Comparison of ENCODE assay signal across 8 cellular contexts in genomic region chr11:18394928-18395734, GRCh38. TPM values are rescaled to one million over a fixed set of nuclear protein-coding genes. Genes with fewer than 3 reads are reported as not detected.
DNase-seq lines count a peak whose midpoint lies in the region; TF ChIP-seq lines count a peak whose summit lies in the region.

No MANE protein-coding gene starts in this region.

- H3K36me3 ChIP-seq in OCI-LY1 (ENCODE audit: insufficient read depth, low read length) (peaks cover 54% of the 10 kb centered on the region), adrenal gland (replicated peaks in 1 of 2) (peaks cover 0 to 34% of the 10 kb centered on the region in 2 donors), iPS DF 6.9 (ENCODE audit: control insufficient read depth, insufficient read depth, low read length) (peaks cover 14% of the 10 kb centered on the region; the same call in 1 of the 2 replicates), sigmoid colon (peaks cover 18 to 33% (median 30%) of the 10 kb centered on the region in 4 donors)

- H3K27ac ChIP-seq in OCI-LY1 (ENCODE audit: low read depth, low read length, poor library complexity, severe bottlenecking) (peak overlapping the region; percentile 86), adrenal gland (peak overlapping the region; percentile 86 to 99 (median 94)), iPS DF 6.9 (ENCODE audit: low read length) (no peak overlapping the region), sigmoid colon (peak overlapping the region; percentile 98 to 100 (median 99))

- peaks cover 31% of the 10 kb centered on the region for H3K79me2 ChIP-seq in OCI-LY1 (ENCODE audit: insufficient read depth, low read length)

- H3K9me3 ChIP-seq in OCI-LY1 (ENCODE audit: low read length), result no peaks in the 10 kb centered on the region
- H3K9me3 ChIP-seq in adrenal gland (replicated peaks in 1 of 3), result no peaks in the 10 kb centered on the region
- H3K9me3 ChIP-seq in iPS DF 6.9 (ENCODE audit: control insufficient read depth, insufficient read depth, low read length), result no peaks in the 10 kb centered on the region
- H3K9me3 ChIP-seq in sigmoid colon, result no peaks in the 10 kb centered on the region

- no peak for TF ChIP-seq EP300 in sigmoid colon (IDR thresholded peaks at IDR 0.05)

- 0 to 1% (median 0%) methylated on average over 19 to 36 of the region's 36 CpGs for WGBS in adrenal gland, 4 donors
- WGBS in iPS DF 6.9 (ENCODE audit: insufficient coverage, insufficient read length), result no CpG with 5 or more reads among the region's 36 CpGs
- WGBS in sigmoid colon, 2 donors, result 0% methylated on average over 36 of the region's 36 CpGs

- peaks cover 18% of the 10 kb centered on the region for H3K4me1 ChIP-seq in OCI-LY1 (ENCODE audit: insufficient read depth, low read length, severe bottlenecking)
- peaks cover 14 to 25% of the 10 kb centered on the region in 2 donors for H3K4me1 ChIP-seq in adrenal gland (replicated peaks in 1 of 2)
- 0 out of 2 replicates have a peak, but pooled peaks cover 2% of the 10 kb centered on the region for H3K4me1 ChIP-seq in iPS DF 6.9 (ENCODE audit: control insufficient read depth, insufficient read depth, low read length)
- peaks cover 0 to 28% (median 19%) of the 10 kb centered on the region in 4 donors for H3K4me1 ChIP-seq in sigmoid colon

- TF ChIP-seq CTCF in OCI-LY1 (IDR thresholded peaks at IDR 0.05; ENCODE audit: low read length) (no peak), adrenal gland (IDR thresholded peaks at IDR 0.05) (no peak), sigmoid colon (IDR thresholded peaks at IDR 0.05) (no peak)

- intact Hi-C loops in adrenal gland (cut with DNase I), result loop anchor here in 1 of 2 donors (10.0 kb wide), 1 partner anchor 70 kb away; the partner anchor contains the start of genes GTF2H1 and HPS5
- intact Hi-C loops in sigmoid colon (cut with DNase I), result loop anchor here (1.0 to 5.0 kb wide), 6 partner anchors 11 to 1318 kb away; partner anchors contain the start of genes RPS13, SPTY2D1, TMEM86A and TSG101

- H2AFZ ChIP-seq in OCI-LY1 (ENCODE audit: low read length), result no peak overlapping the region

- H3F3A ChIP-seq in OCI-LY1 (ENCODE audit: insufficient read depth, low read length), result no peaks in the 10 kb centered on the region

- H3K4me2 ChIP-seq in OCI-LY1 (ENCODE audit: low read length), result peak overlapping the region; percentile 90

- H3K27me3 ChIP-seq in OCI-LY1 (ENCODE audit: insufficient read depth, low read length) (no peaks in the 10 kb centered on the region), adrenal gland (no peaks in the 10 kb centered on the region), iPS DF 6.9 (ENCODE audit: control insufficient read depth, insufficient read depth, low read length) (no peaks in the 10 kb centered on the region), sigmoid colon (no peaks in the 10 kb centered on the region)

- H3K4me3 ChIP-seq in GM08714 (ENCODE audit: low read length), result peak overlapping the region; percentile 76
- H3K4me3 ChIP-seq in OCI-LY1 (ENCODE audit: low read depth, low read length, poor library complexity, severe bottlenecking), result peak overlapping the region; percentile 98
- peak overlapping the region; percentile 64 to 86 (median 71) for H3K4me3 ChIP-seq in adrenal gland
- H3K4me3 ChIP-seq in iPS DF 6.9 (ENCODE audit: low read length), result peak overlapping the region; percentile 37; the same call in 1 of the 2 replicates
- H3K4me3 ChIP-seq in sigmoid colon, result peak overlapping the region; percentile 72 to 98 (median 93)

- peak overlapping the region; percentile 96 for H3K9ac ChIP-seq in OCI-LY1 (ENCODE audit: low read length)

- DNase-seq in adrenal gland (peak in 5 of 7 donors; percentile 31 to 70 (median 37)), iPS DF 6.9 (ENCODE audit: low read depth, low spot score) (no peak), sigmoid colon (no peak), SHP77 treated with DMSO at 0.1 percent for 48 hours (lab: John Stamatoyannopoulos, UW) (no peak), NCI-H1048 (lab: John Stamatoyannopoulos, UW) (no peak), GF-D8 (lab: John Stamatoyannopoulos, UW) (no peak)

- peaks cover 12% of the 10 kb centered on the region for H4K20me1 ChIP-seq in OCI-LY1 (ENCODE audit: insufficient read depth, low read length)

- TF ChIP-seq POLR2A in adrenal gland (IDR thresholded peaks at IDR 0.05) (no peak), sigmoid colon (IDR thresholded peaks at IDR 0.05) (no peak)

- no peaks in the 10 kb centered on the region for H3K9me2 ChIP-seq in OCI-LY1 (ENCODE audit: low read depth, low read length)

RNA-seq across cellular contexts. Expression of gene LDHA, which starts 0.8 kb away (rescaled TPM):
- 100 to 1,000 TPM; 329 to 737 (median 448) TPM for total RNA-seq in adrenal gland
- 1,000 to 10,000 TPM in 1 of 3 donors, 100 to 1,000 TPM in 2; 130 to 2,236 (median 296) TPM for polyA plus RNA-seq in adrenal gland
- total RNA-seq in sigmoid colon, result 100 to 1,000 TPM; 326 to 507 (median 346) TPM
- polyA plus RNA-seq in sigmoid colon, result 100 to 1,000 TPM; 503 to 668 (median 517) TPM

RNA-seq across cellular contexts. Expression of gene LDHC, which starts 17.0 kb away (rescaled TPM):
- 1 to 10 TPM in 2 of 8 donors, not detected in 6; 1.0 to 1.5 TPM for total RNA-seq in adrenal gland
- under 1 TPM; 0.18 to 0.88 (median 0.80) TPM for polyA plus RNA-seq in adrenal gland
- not detected for total RNA-seq in sigmoid colon
- 1 to 10 TPM in 2 of 3 donors, not detected in 1; 2.4 to 4.9 TPM for polyA plus RNA-seq in sigmoid colon

Comparison
In these comparisons a context has a peak if more than half of its experiments do, and no peak if none do; other contexts are left out.
1. H3K4me3 ChIP-seq: peak in every context shown above with its lines; median percentile 98 in OCI-LY1; 93 in sigmoid colon; 76 in GM08714; 71 in adrenal gland; 37 in iPS DF 6.9.
2. DNase-seq: peak in adrenal gland (5 of 7); none in iPS DF 6.9 (single experiment), sigmoid colon (single experiment), SHP77 treated with DMSO at 0.1 percent for 48 hours (single experiment), NCI-H1048 (single experiment) and GF-D8 (single experiment).